ENCODE assay signal across 19 cellular contexts in the genomic region with DNA sequence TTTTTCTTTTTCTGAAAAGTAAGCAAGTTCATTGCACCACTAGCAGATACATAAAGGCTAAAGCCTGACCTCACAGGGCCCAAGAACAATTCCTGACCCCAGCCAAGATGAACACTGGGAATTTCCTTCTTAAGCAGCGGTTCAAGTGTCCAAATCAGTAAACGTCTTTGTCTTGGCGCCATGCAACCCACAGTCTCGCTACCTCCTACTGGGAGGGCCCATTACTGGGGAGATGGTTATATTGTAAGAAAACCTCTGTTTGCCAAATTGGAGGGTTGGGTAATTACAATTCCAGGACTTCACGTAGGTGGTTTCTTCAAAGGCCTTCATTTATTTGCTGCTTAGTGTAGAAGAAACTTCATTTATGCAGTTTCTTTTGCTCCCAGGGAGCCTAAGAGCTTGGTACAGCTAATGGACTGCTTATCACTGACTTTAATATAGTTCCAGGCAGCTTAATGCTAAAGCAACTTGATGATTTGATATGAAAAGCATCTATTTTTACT. TPM values are rescaled to one million over a fixed set of nuclear protein-coding genes. Genes with fewer than 3 reads are reported as not detected.
DNase-seq lines count a peak whose midpoint lies in the region; ATAC-seq and TF ChIP-seq lines count a peak whose summit lies in the region.
"Had no signal": no experiment of that assay in that cellular context is flagged by ENCODE, and none has a peak within 500 bp of the region (broad histone marks: within the 10 kb centered on the region; RNA-seq: fewer than 3 reads in every experiment).

No MANE protein-coding gene starts in this region.

- H2BK120ac ChIP-seq in neuronal stem cell (ENCODE audit: low read depth, low read length), result no peak overlapping the region

- H3K27ac Mint-ChIP-seq in activated naive CD4-positive, alpha-beta T cell treated with anti-CD3 and anti-CD28 coated beads, Interleukin-2, amount 50 U/mL, for 24 hours, result peak overlapping the region; percentile 3
- H3K27ac Mint-ChIP-seq in activated naive CD4-positive, alpha-beta T cell treated with anti-CD3 and anti-CD28 coated beads, Interleukin-2, amount 50 U/mL, for 72 hours, result no peak overlapping the region
- H3K27ac Mint-ChIP-seq in endodermal cell, result no peak overlapping the region
- H3K27ac Mint-ChIP-seq: CD4-positive, CD25-positive, alpha-beta regulatory T cell; CD8-positive, alpha-beta memory T cell; HFFc6 had no signal

- H3K4me1 ChIP-seq in neuronal stem cell (ENCODE audit: control insufficient read depth in 2 of 2, insufficient read depth in 1 of 2, low read depth in 1 of 2, low read length in 2 of 2) (peaks cover 3 to 4% of the 10 kb centered on the region in 2 donors), endodermal cell (ENCODE audit: control insufficient read depth, insufficient read depth, low read length) (no peaks in the 10 kb centered on the region)
- H3K4me1 ChIP-seq: BE2C had no signal

- no peak overlapping the region for H3K27ac ChIP-seq in neuronal stem cell (replicated peaks; ENCODE audit: low read length)
- H3K27ac ChIP-seq in endodermal cell (ENCODE audit: low read depth, low read length), result no peak overlapping the region

- H4K91ac ChIP-seq in neuronal stem cell (ENCODE audit: low read depth, low read length, poor library complexity), result no peak overlapping the region

- H3K9me3 ChIP-seq in neuronal stem cell (replicated peaks in 1 of 2; ENCODE audit: control insufficient read depth in 2 of 2, insufficient read depth in 1 of 2, low read depth in 1 of 2, low read length in 2 of 2) (no peaks in the 10 kb centered on the region), endodermal cell (ENCODE audit: control insufficient read depth, low read length) (no peaks in the 10 kb centered on the region)
- H3K9me3 ChIP-seq: BE2C had no signal

- H3K4me1 Mint-ChIP-seq in activated naive CD4-positive, alpha-beta T cell treated with anti-CD3 and anti-CD28 coated beads, Interleukin-2, amount 50 U/mL, for 24 hours, result peaks cover 8% of the 10 kb centered on the region
- H3K4me1 Mint-ChIP-seq in endodermal cell, result no peaks in the 10 kb centered on the region

- no peak overlapping the region for H3K9ac ChIP-seq in neuronal stem cell (ENCODE audit: low read depth, low read length, poor library complexity)
- no peak overlapping the region for H3K9ac ChIP-seq in endodermal cell (ENCODE audit: extremely low read depth, low read length, poor library complexity, severe bottlenecking)

- no peak overlapping the region for H2BK5ac ChIP-seq in neuronal stem cell (ENCODE audit: low read length)

- no peak for ATAC-seq in activated naive CD4-positive, alpha-beta T cell treated with anti-CD3 and anti-CD28 coated beads, Interleukin-2, amount 50 U/mL, for 72 hours
- no peak for ATAC-seq in GM19351 (IDR thresholded peaks at IDR 0.05; ENCODE audit: unreplicated experiment)
- ATAC-seq in HG03460 (IDR thresholded peaks at IDR 0.05; ENCODE audit: unreplicated experiment), result no peak
- ATAC-seq: HCT116 had no signal

- no peaks in the 10 kb centered on the region for H3K36me3 ChIP-seq in neuronal stem cell (replicated peaks in 1 of 2; ENCODE audit: control insufficient read depth in 2 of 2, insufficient read depth in 2 of 2, low read length in 2 of 2)
- no peaks in the 10 kb centered on the region for H3K36me3 ChIP-seq in endodermal cell (ENCODE audit: control insufficient read depth, insufficient read depth, low read length)
- H3K36me3 ChIP-seq: BE2C had no signal

- no peak for TF ChIP-seq CTCF in endodermal cell (conservative IDR thresholded peaks at IDR 0.05)

- no peak overlapping the region for H3K14ac ChIP-seq in neuronal stem cell (ENCODE audit: low read length)

- no peak overlapping the region for H3K4ac ChIP-seq in neuronal stem cell (ENCODE audit: low read length)

- peaks cover 3% of the 10 kb centered on the region for H3K36me3 Mint-ChIP-seq in activated naive CD4-positive, alpha-beta T cell treated with anti-CD3 and anti-CD28 coated beads, Interleukin-2, amount 50 U/mL, for 24 hours
- peaks cover 16 to 17% of the 10 kb centered on the region in 2 donors for H3K36me3 Mint-ChIP-seq in activated naive CD4-positive, alpha-beta T cell treated with anti-CD3 and anti-CD28 coated beads, Interleukin-2, amount 50 U/mL, for 72 hours
- H3K36me3 Mint-ChIP-seq in endodermal cell (ENCODE audit: low read depth), result no peaks in the 10 kb centered on the region
- H3K36me3 Mint-ChIP-seq: CD4-positive, CD25-positive, alpha-beta regulatory T cell had no signal

- H3K79me1 ChIP-seq in neuronal stem cell (ENCODE audit: low read depth, low read length), result no peaks in the 10 kb centered on the region

- H3K23ac ChIP-seq in neuronal stem cell (ENCODE audit: low read depth, low read length, poor library complexity), result no peak overlapping the region

- H3K27me3 ChIP-seq in neuronal stem cell (ENCODE audit: control insufficient read depth in 3 of 3, insufficient read depth in 3 of 3, low read depth in 1 of 3, low read length in 3 of 3), result peaks cover 0 to 13% (median 0%) of the 10 kb centered on the region in 3 experiments
- no peaks in the 10 kb centered on the region for H3K27me3 ChIP-seq in endodermal cell (ENCODE audit: control insufficient read depth, insufficient read depth, low read length, poor library complexity, severe bottlenecking)
- H3K27me3 ChIP-seq: BE2C had no signal

- no peak overlapping the region for H3K18ac ChIP-seq in neuronal stem cell (ENCODE audit: low read length)

- H2BK12ac ChIP-seq in neuronal stem cell (ENCODE audit: low read length), result no peak overlapping the region

- peak overlapping the region; percentile 53 for H2AFZ ChIP-seq in neuronal stem cell (ENCODE audit: low read length)

- peaks cover 10% of the 10 kb centered on the region for H3K9me3 Mint-ChIP-seq in activated naive CD4-positive, alpha-beta T cell treated with anti-CD3 and anti-CD28 coated beads, Interleukin-2, amount 50 U/mL, for 24 hours
- H3K9me3 Mint-ChIP-seq in activated naive CD4-positive, alpha-beta T cell treated with anti-CD3 and anti-CD28 coated beads, Interleukin-2, amount 50 U/mL, for 72 hours, result peaks cover 14 to 18% of the 10 kb centered on the region in 2 donors
- H3K9me3 Mint-ChIP-seq in endodermal cell, result no peaks in the 10 kb centered on the region
- H3K9me3 Mint-ChIP-seq: CD8-positive, alpha-beta memory T cell; HFFc6 had no signal

- no peak overlapping the region for H2BK15ac ChIP-seq in neuronal stem cell (ENCODE audit: low read length)

- H3K4me3 ChIP-seq in neuronal stem cell (ENCODE audit: low read length in 2 of 2), result no peak overlapping the region
- no peak overlapping the region for H3K4me3 ChIP-seq in endodermal cell (ENCODE audit: low read length)

- H3K4me2 ChIP-seq in neuronal stem cell (ENCODE audit: insufficient read depth, low read length, poor library complexity, severe bottlenecking), result no peak overlapping the region

- no CpG with 5 or more reads among the region's 5 CpGs for WGBS in neuronal stem cell (ENCODE audit: extremely low coverage in 2 of 2, insufficient read length in 2 of 2, insufficient replicate concordance in 1 of 2), 2 donors
- 83 to 94% methylated on average over 1 to 5 of the region's 5 CpGs for WGBS in endodermal cell (ENCODE audit: insufficient coverage in 1 of 2, insufficient read length in 1 of 2), 2 experiments

- no peak overlapping the region for H3K4me3 Mint-ChIP-seq in activated naive CD4-positive, alpha-beta T cell treated with anti-CD3 and anti-CD28 coated beads, Interleukin-2, amount 50 U/mL, for 24 hours
- H3K4me3 Mint-ChIP-seq in endodermal cell, result no peak overlapping the region
- H3K4me3 Mint-ChIP-seq: CD4-positive, CD25-positive, alpha-beta regulatory T cell; CD8-positive, alpha-beta memory T cell; HFFc6 had no signal

- DNase-seq in activated naive CD4-positive, alpha-beta T cell treated with anti-CD3 and anti-CD28 coated beads, Interleukin-2, amount 50 U/mL, for 72 hours (ENCODE audit: low spot score in 2 of 2), result no peak
- DNase-seq in astrocyte of the hippocampus (ENCODE audit: low read depth, low spot score) (peak; percentile 76), neuronal stem cell (ENCODE audit: low spot score) (no peak), endodermal cell (no peak), NCI-H128 (lab: John Stamatoyannopoulos, UW; ENCODE audit: unreplicated experiment) (no peak)
- DNase-seq: 8988T; BE2C; C1 segment of cervical spinal cord; CD4-positive, CD25-positive, alpha-beta regulatory T cell; CD8-positive, alpha-beta memory T cell; COR-L47; GOT3; H7; HFFc6; IMR-90 had no signal

- H2AK5ac ChIP-seq in neuronal stem cell (ENCODE audit: low read depth, low read length), result no peak overlapping the region

- H3K27me3 Mint-ChIP-seq in activated naive CD4-positive, alpha-beta T cell treated with anti-CD3 and anti-CD28 coated beads, Interleukin-2, amount 50 U/mL, for 24 hours, result peaks cover 3% of the 10 kb centered on the region
- peaks cover 2% of the 10 kb centered on the region for H3K27me3 Mint-ChIP-seq in endodermal cell (ENCODE audit: insufficient read depth)
- H3K27me3 Mint-ChIP-seq: CD8-positive, alpha-beta memory T cell had no signal

- no peak overlapping the region for H4K8ac ChIP-seq in neuronal stem cell (ENCODE audit: low read depth, low read length)

RNA-seq across cellular contexts. Expression of a gene that starts 58.3 kb away (rescaled TPM):
- not detected for total RNA-seq in activated naive CD4-positive, alpha-beta T cell treated with anti-CD3 and anti-CD28 coated beads, Interleukin-2, amount 50 U/mL, for 72 hours
- polyA plus RNA-seq in neuronal stem cell (2013, experiment 1 of 2), result 0.06 TPM
- 0.03 TPM for polyA plus RNA-seq in neuronal stem cell (2013, experiment 2 of 2)
- not detected for total RNA-seq in endodermal cell
- polyA plus RNA-seq in endodermal cell (2013, experiment 1 of 2), result 0.11 TPM
- not detected for polyA plus RNA-seq in endodermal cell (2013, experiment 2 of 2)
- total RNA-seq: IMR-90 had no signal
- polyA plus RNA-seq: CD4-positive, CD25-positive, alpha-beta regulatory T cell; CD8-positive, alpha-beta memory T cell; IMR-90 had no signal
